31 cellular contexts compared by ENCODE assay signal in the genomic region with DNA sequence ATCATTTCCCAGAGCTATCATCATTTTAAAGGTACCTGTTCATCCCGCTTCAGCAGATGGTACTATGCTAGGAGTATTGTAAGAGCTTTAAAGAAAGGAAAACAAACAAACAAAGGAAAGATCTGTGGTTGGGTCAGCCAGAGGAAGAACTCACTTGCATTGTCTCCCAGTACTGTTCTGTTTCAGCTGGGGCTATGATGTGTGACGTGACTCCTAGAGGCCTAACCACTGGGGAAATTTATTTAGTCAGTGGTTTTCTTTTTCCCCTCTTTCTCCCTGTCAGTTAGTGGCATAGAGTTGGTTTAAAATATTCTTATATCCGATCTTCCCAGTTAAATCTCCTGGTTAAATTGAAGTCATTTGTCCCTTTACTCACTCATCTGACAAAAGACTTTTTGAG.
A peak's percentile ranks its signal among the peaks of the same experiment; 100 is the strongest.
DNase-seq lines count a peak whose midpoint lies in the region; ATAC-seq, FAIRE-seq and TF ChIP-seq lines count a peak whose summit lies in the region.
"Had no signal": no experiment of that assay in that cellular context is flagged by ENCODE, and none has a peak within 500 bp of the region (broad histone marks: within the 10 kb centered on the region; RNA-seq: fewer than 3 reads in every experiment).

No MANE protein-coding gene starts in this region.

- H3K4me1 ChIP-seq in hepatocyte (ENCODE audit: insufficient read depth): peaks cover 4% of the 10 kb centered on the region
- H3K4me1 ChIP-seq in pancreas: no peaks in the 10 kb centered on the region
- H3K4me1 ChIP-seq: esophagus squamous epithelium, foreskin keratinocyte, heart right ventricle, sigmoid colon had no signal

- no peak overlapping the region for H3K4me2 ChIP-seq in hepatocyte
- H3K4me2 ChIP-seq: GM23338, KMS-11 had no signal

- WGBS in hepatocyte (ENCODE audit: low lambda C conversion rate, missing lambda C conversion rate): 88% methylated on average over 3 of the region's 3 CpGs
- 53 to 68% methylated on average over 3 of the region's 3 CpGs for WGBS in pancreas, 2 donors

- H3K9me3 ChIP-seq in hepatocyte (ENCODE audit: low read depth): no peaks in the 10 kb centered on the region
- H3K9me3 ChIP-seq in pancreas: no peaks in the 10 kb centered on the region
- H3K9me3 ChIP-seq: esophagus squamous epithelium, sigmoid colon had no signal

- peak; percentile 61 for ATAC-seq in GM19463 (IDR thresholded peaks at IDR 0.05; ENCODE audit: unreplicated experiment)
- peak; percentile 52 for ATAC-seq in HG03565 (IDR thresholded peaks at IDR 0.05; ENCODE audit: unreplicated experiment)
- ATAC-seq in pancreas: no peak
- ATAC-seq: activated CD8-positive, alpha-beta T cell treated with anti-CD3 and anti-CD28 coated beads, Interleukin-2, amount 10 ng/mL, durations not matched to agents 7 days and 5 days; CD8-positive, alpha-beta T cell; foreskin keratinocyte; GM23338; heart right ventricle; stimulated activated naive CD8-positive, alpha-beta T cell treated with anti-CD3 and anti-CD28 coated beads, Interleukin-15, amount 100 ng/mL, for 72 hours had no signal

- H3K9me2 ChIP-seq in hepatocyte (replicated peaks; ENCODE audit: insufficient read depth): no peaks in the 10 kb centered on the region

- no peak for DNase-seq in hepatocyte (ENCODE audit: low spot score)
- peak; percentile 67 for DNase-seq in renal cortical epithelial cell (ENCODE audit: low read depth)
- no peak for DNase-seq in hepatic stellate cell (ENCODE audit: low spot score)
- DNase-seq in NK-92 (lab: John Stamatoyannopoulos, UW; ENCODE audit: unreplicated experiment): no peak
- DNase-seq in pancreas: no peak
- DNase-seq: activated CD8-positive, alpha-beta T cell treated with anti-CD3 and anti-CD28 coated beads, Interleukin-2, amount 10 ng/mL, durations not matched to agents 7 days and 5 days; activated naive CD4-positive, alpha-beta T cell treated with anti-CD3 and anti-CD28 coated beads, Interleukin-2, amount 50 U/mL, for 16 hours; activated T-cell treated with anti-CD3 and anti-CD28 coated beads for 4 hours; CD8-positive, alpha-beta T cell; cerebellar nuclear complex; dermis blood vessel endothelial cell; esophagus squamous epithelium; foreskin keratinocyte; heart right ventricle; mammary epithelial cell; NCI-H1417; NCI-H2029 treated with DMSO at 0.1 percent for 48 hours; NCI-H345; SHP77 treated with DMSO at 0.1 percent for 48 hours; sigmoid colon; stimulated activated CD4-positive, alpha-beta T cell treated with anti-CD3 and anti-CD28 coated beads, Interleukin-12 subunit alpha, Interleukin-12 subunit beta, amount 100 ng/mL, for 4 hours; stimulated activated CD4-positive, alpha-beta T cell treated with anti-CD3 and anti-CD28 coated beads, Interleukin-2, amount 100 ng/mL, for 48 hours; stimulated activated naive CD8-positive, alpha-beta T cell treated with anti-CD3 and anti-CD28 coated beads, Interleukin-15, amount 100 ng/mL, for 72 hours had no signal

- no peaks in the 10 kb centered on the region for H3K36me3 ChIP-seq in hepatocyte (replicated peaks; ENCODE audit: insufficient read depth, low read depth)
- no peaks in the 10 kb centered on the region for H3K36me3 ChIP-seq in pancreas
- H3K36me3 ChIP-seq: esophagus squamous epithelium, heart right ventricle, sigmoid colon had no signal

- no peaks in the 10 kb centered on the region for H4K20me1 ChIP-seq in hepatocyte (ENCODE audit: insufficient read depth, poor library complexity, severe bottlenecking)

- H3K27me3 ChIP-seq in hepatocyte (no peaks in the 10 kb centered on the region), pancreas (no peaks in the 10 kb centered on the region)
- H3K27me3 ChIP-seq: esophagus squamous epithelium, foreskin keratinocyte, heart right ventricle, sigmoid colon had no signal

- H2AFZ ChIP-seq in hepatocyte: no peak overlapping the region
- H2AFZ ChIP-seq: GM23338 had no signal

- no peak for TF ChIP-seq CTCF in hepatocyte (IDR thresholded peaks at IDR 0.05; ENCODE audit: poor library complexity)
- no peak for TF ChIP-seq CTCF in pancreas (IDR thresholded peaks at IDR 0.05)

- no peak for FAIRE-seq in pancreas (lab: Jason Lieb, UNC)
- FAIRE-seq: endometrium, GM12891, RCC 7860, urothelium cell line had no signal

- intact Hi-C loops in pancreas (cut with DNase I): no loop called here

- H3K4me3 ChIP-seq in hepatocyte: no peak overlapping the region
- H3K4me3 ChIP-seq in pancreas: no peak overlapping the region
- H3K4me3 ChIP-seq: esophagus squamous epithelium, GM23338, heart right ventricle, sigmoid colon had no signal

- peak overlapping the region; percentile 42 for H3K27ac ChIP-seq in hepatocyte
- no peak overlapping the region for H3K27ac ChIP-seq in pancreas
- H3K27ac ChIP-seq: esophagus squamous epithelium, foreskin keratinocyte, heart right ventricle, KMS-11, sigmoid colon had no signal

- H3K79me2 ChIP-seq in hepatocyte: no peaks in the 10 kb centered on the region

Comparison
In these comparisons a context has a peak if more than half of its experiments do, and no peak if none do; other contexts are left out.
1. ATAC-seq: peak in GM19463 (single experiment) and HG03565 (single experiment); none in pancreas (0 of 4).